11 cellular contexts compared by ENCODE assay signal in genomic region chr9:88011005-88011766, GRCh38. TPM values are rescaled to one million over a fixed set of nuclear protein-coding genes. Genes with fewer than 3 reads are reported as not detected.
DNase-seq lines count a peak whose midpoint lies in the region; ATAC-seq and TF ChIP-seq lines count a peak whose summit lies in the region.
"Had no signal": no experiment of that assay in that cellular context is flagged by ENCODE, and none has a peak within 500 bp of the region (broad histone marks: within the 10 kb centered on the region; RNA-seq: fewer than 3 reads in every experiment).

No MANE protein-coding gene starts in this region.

- no peaks in the 10 kb centered on the region for H3K36me3 Mint-ChIP-seq in HFFc6 (ENCODE audit: low read depth)

- H3K27me3 ChIP-seq in Peyer's patch, result no peaks in the 10 kb centered on the region
- H3K27me3 ChIP-seq: dorsolateral prefrontal cortex had no signal

- TF ChIP-seq POLR2A in Peyer's patch (IDR thresholded peaks at IDR 0.05), result no peak

- no peak for ATAC-seq in GM21786 (IDR thresholded peaks at IDR 0.05; ENCODE audit: unreplicated experiment)
- ATAC-seq: activated T-cell treated with anti-CD3 and anti-CD28 coated beads, Interleukin-2, amount 50 U/mL, for 4 hours had no signal

- H3K4me3 Mint-ChIP-seq in HFFc6, result no peak overlapping the region
- H3K4me3 Mint-ChIP-seq: activated T-cell treated with anti-CD3 and anti-CD28 coated beads, Interleukin-2, amount 50 U/mL, for 4 hours had no signal

- H3K9me3 ChIP-seq in Peyer's patch, result no peaks in the 10 kb centered on the region

- H3K4me3 ChIP-seq in astrocyte of the spinal cord (ENCODE audit: low read depth, low read length), result no peak overlapping the region
- H3K4me3 ChIP-seq in Peyer's patch, result no peak overlapping the region
- H3K4me3 ChIP-seq: dorsolateral prefrontal cortex had no signal

- no peak overlapping the region for H3K27ac Mint-ChIP-seq in HFFc6

- no peaks in the 10 kb centered on the region; the same call in 1 of the 2 replicates for H3K9me3 Mint-ChIP-seq in HFFc6
- H3K9me3 Mint-ChIP-seq: activated T-cell treated with anti-CD3 and anti-CD28 coated beads, Interleukin-2, amount 50 U/mL, for 4 hours had no signal

- peak; percentile 50 for DNase-seq in AG08395 (ENCODE audit: low spot score)
- peak; percentile 20 for DNase-seq in HFFc6
- no peak for DNase-seq in astrocyte of the spinal cord (ENCODE audit: low read depth, low spot score)
- peak; percentile 34 for DNase-seq in left kidney (ENCODE audit: low read depth, low spot score)
- DNase-seq in stimulated activated CD4-positive, alpha-beta T cell treated with anti-CD3 and anti-CD28 coated beads, Interleukin-4, amount 100 ng/mL, for 1 hour, result no peak
- DNase-seq in Peyer's patch, result no peak
- no peak for DNase-seq in activated CD4-positive, alpha-beta T cell treated with anti-CD3 and anti-CD28 coated beads, Interleukin-2, amount 50 U/mL, for 4 hours
- DNase-seq: activated T-cell treated with anti-CD3 and anti-CD28 coated beads, Interleukin-2, amount 50 U/mL, for 4 hours; Calu3; dorsolateral prefrontal cortex had no signal

- no peaks in the 10 kb centered on the region for H3K4me1 ChIP-seq in Peyer's patch

- H3K27me3 Mint-ChIP-seq in HFFc6 (ENCODE audit: insufficient read depth), result peaks cover 3% of the 10 kb centered on the region; the same call in 1 of the 2 replicates

- TF ChIP-seq CTCF in HFFc6 (IDR thresholded peaks at IDR 0.05) (peak; percentile 69), astrocyte of the spinal cord (IDR thresholded peaks at IDR 0.05; ENCODE audit: low read depth, low read length) (peak; percentile 26), Peyer's patch (IDR thresholded peaks at IDR 0.05) (peak in 1 of 6 experiments; percentile 20)

- H3K27ac ChIP-seq in Peyer's patch, result no peak overlapping the region

- H3K4me1 Mint-ChIP-seq in HFFc6 (ENCODE audit: low read depth), result no peaks in the 10 kb centered on the region

- in situ Hi-C loops in astrocyte of the spinal cord (cut with HindIII; ENCODE audit: low sequenced_read_pairs), result no loop called here

- no peaks in the 10 kb centered on the region for H3K36me3 ChIP-seq in Peyer's patch

RNA-seq across cellular contexts. Expression of gene CDK20, which starts 36.9 kb away (rescaled TPM):
- 1 to 10 TPM; 3.4 to 4.3 (median 3.8) TPM for total RNA-seq in HFFc6 (2021; fragmentation: NEBNext Ultra II Directional; extraction: Animal tissue kit (Norgen Biotek cat#: 25700))
- 10 to 100 TPM in 3 of 4 donors, 1 to 10 TPM in 1; 6.6 to 20.1 (median 16.2) TPM for total RNA-seq in Peyer's patch

Comparison
In these comparisons a context has a peak if more than half of its experiments do, and no peak if none do; other contexts are left out.
1. DNase-seq: peak in AG08395 (single experiment), HFFc6 (single experiment) and left kidney (single experiment); none in astrocyte of the spinal cord (single experiment), stimulated activated CD4-positive, alpha-beta T cell treated with anti-CD3 and anti-CD28 coated beads, Interleukin-4, amount 100 ng/mL, for 1 hour (single experiment), Peyer's patch (0 of 3) and activated CD4-positive, alpha-beta T cell treated with anti-CD3 and anti-CD28 coated beads, Interleukin-2, amount 50 U/mL, for 4 hours (0 of 2).